In genomic region chr19:49520705-49521319, GRCh38 we compare ENCODE assay signal across 1 cellular context.
TF ChIP-seq lines count a peak whose summit lies in the region.

No MANE protein-coding gene starts in this region.

TF ChIP-seq in HepG2, 621 proteins besides CTCF, POLR2A, EP300 and RAD21:
- TF ChIP-seq MIXL1 (CRISPR knock-in tag; IDR thresholded peaks at IDR 0.05) (no peak), MAFK (conservative IDR thresholded peaks at IDR 0.05 in 1 of 2, IDR thresholded peaks at IDR 0.05 in 1 of 2; ENCODE audit: low read length in 2 of 2) (peak in 1 of 2 experiments; percentile 14; a peak in 2 of 4 replicates), MAFF (IDR thresholded peaks at IDR 0.05; ENCODE audit: low read depth, low read length) (0 out of 2 replicates have a peak, but pooled peaks have one; percentile 15), MYPOP (CRISPR knock-in tag; IDR thresholded peaks at IDR 0.05) (no peak), ZNF121 (CRISPR knock-in tag; IDR thresholded peaks at IDR 0.05) (peak; percentile 55; the same call in 1 of the 2 replicates), TRAFD1 (CRISPR knock-in tag; IDR thresholded peaks at IDR 0.05; ENCODE audit: borderline replicate concordance) (no peak), ZNF205 (CRISPR knock-in tag; IDR thresholded peaks at IDR 0.05) (no peak), ZBTB33 (CRISPR knock-in tag; IDR thresholded peaks at IDR 0.05) (peak; percentile 79; the same call in 1 of the 2 replicates)
